ENCODE assay signal across 9 cellular contexts in the genomic region with DNA sequence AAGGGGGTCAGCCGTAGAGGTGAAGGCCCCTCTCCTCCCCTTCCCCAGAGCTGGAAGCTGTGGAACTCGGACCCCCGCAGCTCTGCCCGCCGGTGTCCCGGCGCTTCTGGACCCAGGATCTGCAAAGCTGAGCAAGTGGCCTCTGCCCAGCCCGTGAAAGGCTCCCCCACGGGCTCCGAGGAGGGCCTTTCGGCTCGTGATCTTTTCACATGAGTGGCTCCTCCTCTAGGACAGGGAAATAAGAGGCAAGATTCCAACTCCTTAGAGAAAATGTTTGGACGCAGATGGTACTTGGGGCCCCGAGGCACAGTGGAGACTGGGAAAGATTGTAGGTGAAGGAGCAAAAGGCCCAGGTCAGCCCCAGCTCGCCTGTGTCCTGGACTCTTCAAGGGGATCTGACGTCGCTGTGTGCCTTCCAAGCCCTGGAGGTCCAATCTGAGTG. TPM values are rescaled to one million over a fixed set of nuclear protein-coding genes. Genes with fewer than 3 reads are reported as not detected.
DNase-seq lines count a peak whose midpoint lies in the region; ATAC-seq, FAIRE-seq and TF ChIP-seq lines count a peak whose summit lies in the region.
"Had no signal": no experiment of that assay in that cellular context is flagged by ENCODE, and none has a peak within 500 bp of the region (broad histone marks: within the 10 kb centered on the region; RNA-seq: fewer than 3 reads in every experiment).

No MANE protein-coding gene starts in this region.

- no peak overlapping the region for H3K23ac ChIP-seq in H9 (ENCODE audit: insufficient read length, low read depth, low read length)

- H4K5ac ChIP-seq in H9 (ENCODE audit: insufficient read length, low read depth, low read length): no peak overlapping the region

- H4K20me1 ChIP-seq in H9 (ENCODE audit: control insufficient read depth, insufficient read depth, insufficient read length): no peaks in the 10 kb centered on the region

- peaks cover 12% of the 10 kb centered on the region for H3K27me3 Mint-ChIP-seq in H9 (ENCODE audit: low read depth)

- H3K4me2 ChIP-seq in H9 (ENCODE audit: insufficient read depth, insufficient read length, low read length): peak overlapping the region; percentile 86

- H3K79me2 ChIP-seq in H9 (ENCODE audit: insufficient read depth, low read length): no peaks in the 10 kb centered on the region

- no peak overlapping the region for H2BK20ac ChIP-seq in H9 (ENCODE audit: low read depth, low read length, poor library complexity, severe bottlenecking)

- FAIRE-seq in kidney (lab: Jason Lieb, UNC) (no peak), small intestine (lab: Jason Lieb, UNC) (no peak)

- no peaks in the 10 kb centered on the region for H3K9me3 Mint-ChIP-seq in H9

- peaks cover 22 to 31% of the 10 kb centered on the region in 2 experiments for H3K4me1 Mint-ChIP-seq in H9

- DNase-seq in H9 (peak; percentile 44), cardiac fibroblast (ENCODE audit: low read depth in 2 of 2) (peak; percentile 33 to 80), kidney (peak; percentile 89), small intestine (no peak), GM20000 (ENCODE audit: low spot score) (no peak)
- no peak for DNase-seq in stimulated activated CD4-positive, alpha-beta T cell treated with anti-CD3 and anti-CD28 coated beads, Interleukin-4, amount 100 ng/mL, for 4 hours

- H3K4me3 ChIP-seq in cardiac fibroblast (replicated peaks in 1 of 2; ENCODE audit: low read depth in 2 of 2, low read length in 2 of 2): peak overlapping the region; percentile 31 to 38
- H3K4me3 ChIP-seq in kidney (ENCODE audit: low read length in 2 of 2): peak overlapping the region; percentile 60 to 61
- H3K4me3 ChIP-seq in small intestine (ENCODE audit: low read depth in 1 of 2, low read length in 2 of 2): peak overlapping the region in 1 of 2 donors; percentile 19

- no peak overlapping the region for H3K56ac ChIP-seq in H9 (ENCODE audit: insufficient read length, low read depth, low read length)

- H3K36me3 ChIP-seq in kidney (ENCODE audit: control insufficient read depth in 1 of 2, insufficient read depth in 2 of 2, low read length in 2 of 2) (no peaks in the 10 kb centered on the region), small intestine (ENCODE audit: control insufficient read depth in 2 of 2, insufficient read depth in 2 of 2, low read length in 2 of 2) (no peaks in the 10 kb centered on the region)

- peak overlapping the region; percentile 66 to 69 for H3K4me3 Mint-ChIP-seq in H9

- H2BK5ac ChIP-seq in H9 (ENCODE audit: insufficient read length, low read length): no peak overlapping the region

- no peaks in the 10 kb centered on the region; a peak in 1 of 7 replicates for H3K36me3 Mint-ChIP-seq in H9 (ENCODE audit: insufficient read depth in 1 of 3, low read depth in 3 of 3)

- H2BK15ac ChIP-seq in H9 (ENCODE audit: low read depth, low read length): peak overlapping the region; percentile 41; the same call in 1 of the 2 replicates

- no peaks in the 10 kb centered on the region for H3K79me1 ChIP-seq in H9 (ENCODE audit: insufficient read depth, low read depth, low read length, poor library complexity, severe bottlenecking)

- H4K8ac ChIP-seq in H9 (replicated peaks; ENCODE audit: insufficient read length, low read depth, low read length): no peak overlapping the region

- peak overlapping the region; percentile 14 for H3K14ac ChIP-seq in H9 (ENCODE audit: insufficient read depth, low read length)

- intact Hi-C loops in kidney (cut with DNase I): no loop called here

- H3T11ph ChIP-seq in H9 (ENCODE audit: low read length): no peak overlapping the region

- H2AK5ac ChIP-seq in H9 (ENCODE audit: insufficient read length, low read length): no peak overlapping the region

- H4K91ac ChIP-seq in H9 (ENCODE audit: insufficient read length, low read depth, low read length): peak overlapping the region; percentile 48

- peaks cover 7% of the 10 kb centered on the region for H3K23me2 ChIP-seq in H9 (ENCODE audit: insufficient read length, low read depth, low read length, poor library complexity, severe bottlenecking)

- H3K9me3 ChIP-seq in H9 (ENCODE audit: control insufficient read depth, low read depth, low read length) (no peaks in the 10 kb centered on the region), kidney (ENCODE audit: control insufficient read depth in 1 of 2, low read length in 2 of 2) (no peaks in the 10 kb centered on the region), small intestine (ENCODE audit: control insufficient read depth, low read depth) (no peaks in the 10 kb centered on the region)

- peaks cover 7% of the 10 kb centered on the region; the same call in 1 of the 2 replicates for H3K4me1 ChIP-seq in H9 (ENCODE audit: insufficient read depth, low read length)
- peaks cover 5 to 6% of the 10 kb centered on the region in 2 donors for H3K4me1 ChIP-seq in kidney (ENCODE audit: control insufficient read depth in 1 of 2, insufficient read depth in 1 of 2, low read depth in 1 of 2, low read length in 2 of 2)
- peaks cover 0 to 12% of the 10 kb centered on the region in 2 donors for H3K4me1 ChIP-seq in small intestine (ENCODE audit: control insufficient read depth in 2 of 2, insufficient read depth in 1 of 2, low read depth in 1 of 2, low read length in 1 of 2)

- H2BK120ac ChIP-seq in H9 (ENCODE audit: low read depth, low read length, poor library complexity, severe bottlenecking): peak overlapping the region; percentile 83

- no peak overlapping the region for H3K27ac ChIP-seq in H9 (ENCODE audit: insufficient read length, low read depth, low read length)
- H3K27ac ChIP-seq in kidney (ENCODE audit: low read depth in 2 of 2, low read length in 2 of 2): peak overlapping the region; percentile 94 to 95
- H3K27ac ChIP-seq in small intestine (ENCODE audit: low read depth in 1 of 2, low read length in 1 of 2): peak overlapping the region; percentile 12 to 87
- H3K27ac ChIP-seq: RWPE1 had no signal

- peak overlapping the region; percentile 35 for H3K9ac ChIP-seq in H9 (ENCODE audit: extremely low read depth, insufficient read length, low read length)
- H3K9ac ChIP-seq in kidney (ENCODE audit: low read length in 2 of 2): peak overlapping the region; percentile 13 to 52

- peak overlapping the region; percentile 59 for H2BK12ac ChIP-seq in H9 (ENCODE audit: insufficient read length, low read depth, low read length)

- peak overlapping the region; percentile 4 to 83 (median 65); a peak in 4 of 7 replicates for H3K27ac Mint-ChIP-seq in H9

- H3K27me3 ChIP-seq in H9 (ENCODE audit: insufficient read depth, low read length): no peaks in the 10 kb centered on the region
- H3K27me3 ChIP-seq in small intestine (ENCODE audit: control insufficient read depth in 2 of 2, insufficient read depth in 2 of 2, low read length in 2 of 2): no peaks in the 10 kb centered on the region

- H2AFZ ChIP-seq in H9 (ENCODE audit: low read length): no peak overlapping the region

- H3K4ac ChIP-seq in H9 (ENCODE audit: low read depth, low read length): peak overlapping the region; percentile 31

- peak overlapping the region; percentile 89 for H3K18ac ChIP-seq in H9 (ENCODE audit: insufficient read length, low read depth, low read length)

- ATAC-seq in HG02642 (IDR thresholded peaks at IDR 0.05; ENCODE audit: poor library complexity, unreplicated experiment): no peak
- ATAC-seq in HG02763 (IDR thresholded peaks at IDR 0.05; ENCODE audit: unreplicated experiment): no peak

- WGBS in H9 (ENCODE audit: extremely low coverage, insufficient read length, low lambda C conversion rate): no CpG with 5 or more reads among the region's 17 CpGs
- WGBS in small intestine, 3 donors: 57 to 73% (median 66%) methylated on average over 17 of the region's 17 CpGs

- TF ChIP-seq CTCF in H9 (conservative IDR thresholded peaks at IDR 0.05) (no peak), cardiac fibroblast (IDR thresholded peaks at IDR 0.05; ENCODE audit: low read depth, low read length) (no peak), kidney (IDR thresholded peaks at IDR 0.05; ENCODE audit: borderline replicate concordance, extremely low read depth, insufficient read depth) (no peak), GM20000 (IDR thresholded peaks at IDR 0.05; ENCODE audit: extremely low read depth, missing control alignments) (no peak)

RNA-seq across cellular contexts. Expression of gene SP3, which starts 48.2 kb away (rescaled TPM):
- total RNA-seq in H9 (2021) (86.3 and 87.6 TPM in 2 replicates), kidney (86.2 TPM)
- polyA plus RNA-seq in kidney (ENCODE audit: insufficient read depth, low read depth, low replicate concordance) (14.5 TPM), small intestine (10 to 100 TPM; 15.0 to 22.7 (median 15.4) TPM)

Comparison
In these comparisons a context has a peak if more than half of its experiments do, and no peak if none do; other contexts are left out.
1. DNase-seq: peak in H9 (single experiment), cardiac fibroblast (2 of 2) and kidney (single experiment); none in small intestine (single experiment), stimulated activated CD4-positive, alpha-beta T cell treated with anti-CD3 and anti-CD28 coated beads, Interleukin-4, amount 100 ng/mL, for 4 hours (0 of 2) and GM20000 (single experiment).